In the genomic region with DNA sequence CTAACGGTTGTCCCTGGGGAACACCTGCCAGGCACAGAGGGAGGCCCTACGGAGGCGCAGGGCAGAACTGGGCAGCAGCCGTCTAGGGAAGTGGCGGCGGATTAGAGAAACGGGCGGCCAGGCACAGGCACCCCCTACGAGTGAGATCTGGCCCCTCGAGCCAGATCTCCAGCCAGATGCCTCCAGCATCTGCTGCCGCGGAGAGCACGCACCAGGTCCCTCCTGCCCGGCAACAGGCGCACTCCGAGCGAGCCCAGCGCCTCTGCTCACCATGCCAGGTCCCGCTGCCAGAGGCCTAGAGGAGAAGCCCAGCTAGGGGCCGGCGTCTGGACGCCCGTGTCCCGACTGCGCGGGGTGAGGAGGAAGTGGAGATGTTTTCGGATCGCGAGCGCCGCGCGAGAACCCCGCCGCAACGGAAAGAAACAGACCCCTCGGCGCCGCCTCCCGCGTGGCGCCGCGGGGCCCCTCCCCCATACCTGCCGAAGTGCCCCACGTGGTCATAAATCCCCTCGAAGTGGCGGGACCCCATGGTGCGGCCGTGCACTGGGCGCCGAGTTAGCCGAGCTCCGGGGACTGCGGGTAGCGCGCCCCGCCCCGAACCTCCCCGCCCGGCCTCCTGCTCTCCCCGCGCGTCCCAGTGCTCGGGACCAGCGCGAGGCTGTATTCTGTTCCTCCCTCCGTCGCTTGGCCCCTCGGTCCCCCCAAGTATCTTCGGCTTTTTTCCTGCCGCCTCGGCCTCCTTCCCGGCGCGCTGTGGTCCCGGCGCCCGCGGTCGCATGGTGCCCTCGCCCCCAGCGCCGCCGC, we compare ENCODE assay signal across 8 cellular contexts. TPM values are rescaled to one million over a fixed set of nuclear protein-coding genes. Genes with fewer than 3 reads are reported as not detected.
DNase-seq lines count a peak whose midpoint lies in the region; ATAC-seq and TF ChIP-seq lines count a peak whose summit lies in the region.

A gene with protein sequence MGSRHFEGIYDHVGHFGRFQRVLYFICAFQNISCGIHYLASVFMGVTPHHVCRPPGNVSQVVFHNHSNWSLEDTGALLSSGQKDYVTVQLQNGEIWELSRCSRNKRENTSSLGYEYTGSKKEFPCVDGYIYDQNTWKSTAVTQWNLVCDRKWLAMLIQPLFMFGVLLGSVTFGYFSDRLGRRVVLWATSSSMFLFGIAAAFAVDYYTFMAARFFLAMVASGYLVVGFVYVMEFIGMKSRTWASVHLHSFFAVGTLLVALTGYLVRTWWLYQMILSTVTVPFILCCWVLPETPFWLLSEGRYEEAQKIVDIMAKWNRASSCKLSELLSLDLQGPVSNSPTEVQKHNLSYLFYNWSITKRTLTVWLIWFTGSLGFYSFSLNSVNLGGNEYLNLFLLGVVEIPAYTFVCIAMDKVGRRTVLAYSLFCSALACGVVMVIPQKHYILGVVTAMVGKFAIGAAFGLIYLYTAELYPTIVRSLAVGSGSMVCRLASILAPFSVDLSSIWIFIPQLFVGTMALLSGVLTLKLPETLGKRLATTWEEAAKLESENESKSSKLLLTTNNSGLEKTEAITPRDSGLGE (minus strand): TSS at position 568 of the 804 bp plus-strand sequence. CDS start 39 bp downstream, at position 529.

- intact Hi-C loops in lower lobe of right lung (cut with DNase I) = no loop called here

- H2AFZ ChIP-seq in ACC112 (ENCODE audit: low read length, unreplicated experiment) = peak within 1 kb of the TSS; percentile 69

- 91% methylated on average over 84 of the region's 85 CpGs for WGBS in HUES64

- ATAC-seq in lower lobe of right lung (peak; percentile 48 to 53), GM19351 (IDR thresholded peaks at IDR 0.05; ENCODE audit: unreplicated experiment) (no peak), GM18517 (IDR thresholded peaks at IDR 0.05; ENCODE audit: unreplicated experiment) (no peak), GM18511 (IDR thresholded peaks at IDR 0.05; ENCODE audit: unreplicated experiment) (no peak)

- TF ChIP-seq CTCF in cardiac fibroblast (IDR thresholded peaks at IDR 0.05; ENCODE audit: low read depth, low read length) (no peak), lower lobe of right lung (IDR thresholded peaks at IDR 0.05) (no peak)

- H3K4me3 ChIP-seq in ACC112 (ENCODE audit: low read depth, low read length) (peak within 1 kb of the TSS; percentile 70), HUES64 (ENCODE audit: low read length) (peak within 1 kb of the TSS; percentile 33), cardiac fibroblast (replicated peaks in 1 of 2; ENCODE audit: low read depth in 2 of 2, low read length in 2 of 2) (peak within 1 kb of the TSS; percentile 30 to 37), lower lobe of right lung (peak within 1 kb of the TSS; percentile 43)

- H3K36me3 ChIP-seq in ACC112 (ENCODE audit: insufficient read depth, low read length) (no peaks in the 10 kb centered on the region), HUES64 (ENCODE audit: insufficient read depth, low read length) (no peaks in the 10 kb centered on the region), lower lobe of right lung (no peaks in the 10 kb centered on the region)

- no peak within 1 kb of the TSS for H3K9ac ChIP-seq in HUES64 (ENCODE audit: low read depth, low read length)

- peaks cover 65% of the 10 kb centered on the region for H3K27me3 ChIP-seq in ACC112 (ENCODE audit: insufficient read depth, low read length)
- H3K27me3 ChIP-seq in HUES64 (ENCODE audit: insufficient read depth, low read length) = peaks cover 22% of the 10 kb centered on the region
- H3K27me3 ChIP-seq in lower lobe of right lung (ENCODE audit: low read depth) = peaks cover 27% of the 10 kb centered on the region

- H3K9me3 ChIP-seq in HUES64 (ENCODE audit: insufficient read depth, low read depth, low read length) = peaks cover 7% of the 10 kb centered on the region; the same call in 1 of the 2 replicates
- no peaks in the 10 kb centered on the region for H3K9me3 ChIP-seq in lower lobe of right lung

- H3K79me2 ChIP-seq in ACC112 (ENCODE audit: control insufficient read depth, insufficient read depth, low read length, unreplicated experiment) = no peaks in the 10 kb centered on the region

- H3K27ac ChIP-seq in ACC112 (ENCODE audit: low read depth, low read length) (no peak within 1 kb of the TSS), HUES64 (ENCODE audit: low read depth, low read length) (no peak within 1 kb of the TSS), lower lobe of right lung (peak within 1 kb of the TSS; percentile 6)

- peak in 1 of 2 donors; percentile 23 for DNase-seq in cardiac fibroblast (ENCODE audit: low read depth in 2 of 2)
- DNase-seq in lower lobe of right lung = peak; percentile 62
- DNase-seq in OCI-M2 (lab: John Stamatoyannopoulos, UW; ENCODE audit: unreplicated experiment) = no peak

- H3K4me1 ChIP-seq in ACC112 (ENCODE audit: control insufficient read depth, insufficient read depth, low read length, unreplicated experiment) (no peaks in the 10 kb centered on the region), HUES64 (ENCODE audit: insufficient read depth, low read length) (no peaks in the 10 kb centered on the region), lower lobe of right lung (no peaks in the 10 kb centered on the region)

RNA-seq across cellular contexts. Expression of the gene that starts here (rescaled TPM):
- not detected for polyA plus RNA-seq in HUES64 (2013, experiment 1 of 2)
- polyA plus RNA-seq in HUES64 (2013, experiment 2 of 2) = not detected
- 0.80 TPM for total RNA-seq in lower lobe of right lung

Comparison
In these comparisons a context has a peak if more than half of its experiments do, and no peak if none do; other contexts are left out.
1. Peak in DNase-seq, ATAC-seq, H3K4me3 ChIP-seq and H3K27ac ChIP-seq in lower lobe of right lung; RNA of the gene not detected or under 1 TPM.